Comparison of ENCODE assay signal across 15 cellular contexts in the genomic region with DNA sequence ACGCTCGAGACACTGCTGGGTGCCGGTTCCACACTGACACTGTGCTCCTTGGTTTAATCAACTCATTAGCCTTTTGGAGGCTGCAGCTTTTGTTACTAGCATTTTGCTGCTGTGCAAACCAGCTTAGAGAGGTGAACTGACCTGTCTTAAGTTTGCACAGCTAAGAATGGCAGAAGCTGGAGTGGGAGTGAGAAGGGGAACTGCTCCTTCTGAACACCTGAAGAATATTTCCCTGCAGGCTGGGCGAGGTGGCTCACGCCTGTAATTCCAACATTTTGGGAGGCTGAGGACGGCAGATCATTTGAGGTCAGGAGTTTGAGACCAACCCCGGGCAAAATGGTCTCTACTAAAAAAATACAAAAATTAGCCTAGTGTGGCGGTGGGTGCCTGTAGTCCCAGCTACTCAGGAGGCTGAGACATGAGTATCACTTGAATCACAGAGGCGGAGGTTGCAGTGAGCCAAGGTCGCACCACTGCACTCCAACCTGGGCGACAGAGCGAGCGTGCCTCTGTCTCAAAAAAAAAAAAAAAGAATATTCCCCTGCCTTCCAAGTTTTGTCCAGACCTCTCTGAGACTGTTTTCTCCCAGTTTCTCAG. TPM values are rescaled to one million over a fixed set of nuclear protein-coding genes. Genes with fewer than 3 reads are reported as not detected.
DNase-seq lines count a peak whose midpoint lies in the region; ATAC-seq, FAIRE-seq and TF ChIP-seq lines count a peak whose summit lies in the region.
"Had no signal": no experiment of that assay in that cellular context is flagged by ENCODE, and none has a peak within 500 bp of the region (broad histone marks: within the 10 kb centered on the region; RNA-seq: fewer than 3 reads in every experiment).

No MANE protein-coding gene starts in this region.

- no peak for TF ChIP-seq POLR2A in lower leg skin (IDR thresholded peaks at IDR 0.05)

- no peak overlapping the region for H3K4me3 ChIP-seq in CD4-positive, alpha-beta memory T cell (ENCODE audit: low read length in 2 of 2)
- H3K4me3 ChIP-seq in skeletal muscle satellite cell (ENCODE audit: low read length) (no peak overlapping the region), lower leg skin (ENCODE audit: low read depth, poor library complexity, severe bottlenecking) (no peak overlapping the region)
- H3K4me3 ChIP-seq: cardiac muscle cell had no signal

- WGBS in lower leg skin, 2 donors = 77 to 79% methylated on average over 13 of the region's 13 CpGs

- no peak overlapping the region for H3K27ac ChIP-seq in CD4-positive, alpha-beta memory T cell (ENCODE audit: low read depth, low read length)
- H3K27ac ChIP-seq: cardiac muscle cell, VCaP had no signal

- H3K4me1 ChIP-seq in CD4-positive, alpha-beta memory T cell (ENCODE audit: insufficient read depth, low read length) = peaks cover 30% of the 10 kb centered on the region
- peaks cover 15% of the 10 kb centered on the region for H3K4me1 ChIP-seq in skeletal muscle satellite cell (ENCODE audit: control insufficient read depth, insufficient read depth, low read length)

- no peak overlapping the region for H3K4me2 ChIP-seq in skeletal muscle satellite cell (ENCODE audit: low read length)

- peaks cover 3 to 12% of the 10 kb centered on the region in 2 donors for H3K36me3 Mint-ChIP-seq in CD4-positive, alpha-beta memory T cell
- peaks cover 4% of the 10 kb centered on the region for H3K36me3 Mint-ChIP-seq in endothelial cell (ENCODE audit: low read depth, unreplicated experiment)

- intact Hi-C loops in CD4-positive, alpha-beta memory T cell (cut with micrococcal nuclease) = no loop called here
- intact Hi-C loops in lower leg skin (cut with DNase I; ENCODE audit: low total_unique reads) = loop anchor here (10.0 kb wide), 1 partner anchor 149 kb away; no protein-coding TSS in a partner anchor

- TF ChIP-seq CTCF in endothelial cell (IDR thresholded peaks at IDR 0.05; ENCODE audit: unreplicated experiment) (no peak), lower leg skin (IDR thresholded peaks at IDR 0.05) (no peak)

- no peak for ATAC-seq in GM21528 (IDR thresholded peaks at IDR 0.05; ENCODE audit: low FRiP score, unreplicated experiment)
- ATAC-seq in HG03159 (IDR thresholded peaks at IDR 0.05; ENCODE audit: unreplicated experiment) = no peak
- ATAC-seq: SK-N-SH treated with all-trans-retinoic acid at 6 μM for 48 hours had no signal

- CTCF ChIA-PET in CD4-positive, alpha-beta memory T cell (lab: Charles Lee; ENCODE audit: partially characterized antibody) = interaction anchor here (0.6 kb wide), 1 partner anchor 394 kb away, joined by 3 read pairs; no protein-coding TSS in a partner anchor

- DNase-seq in CD4-positive, alpha-beta memory T cell = no peak
- DNase-seq in HT-29 (ENCODE audit: low spot score) = peak; percentile 40
- DNase-seq in endothelial cell (ENCODE audit: low spot score) = no peak
- DNase-seq in GM19239 (ENCODE audit: insufficient read length, low spot score) = no peak
- DNase-seq in lower leg skin (ENCODE audit: low spot score in 2 of 2) = no peak
- DNase-seq: Karpas-422, midbrain, NCI-H2029 treated with DMSO at 0.1 percent for 48 hours had no signal

- POLR2A ChIA-PET in CD4-positive, alpha-beta memory T cell (lab: Charles Lee; ENCODE audit: partially characterized antibody) = no interaction called here

- peaks cover 3% of the 10 kb centered on the region for H3K36me3 ChIP-seq in CD4-positive, alpha-beta memory T cell (ENCODE audit: insufficient read depth, low read length)
- peaks cover 25% of the 10 kb centered on the region for H3K36me3 ChIP-seq in skeletal muscle satellite cell (ENCODE audit: insufficient read depth, low read length)
- H3K36me3 ChIP-seq: cardiac muscle cell had no signal

- H3K27me3 ChIP-seq in CD4-positive, alpha-beta memory T cell (ENCODE audit: insufficient read depth, low read length) = no peaks in the 10 kb centered on the region
- no peaks in the 10 kb centered on the region for H3K27me3 ChIP-seq in skeletal muscle satellite cell (ENCODE audit: control insufficient read depth, insufficient read depth, low read length)
- H3K27me3 ChIP-seq: cardiac muscle cell had no signal

- peak overlapping the region in 5 of 7 donors; percentile 36 to 78 (median 74) for H3K27ac Mint-ChIP-seq in CD4-positive, alpha-beta memory T cell
- peak overlapping the region; percentile 72 for H3K27ac Mint-ChIP-seq in endothelial cell (ENCODE audit: unreplicated experiment)
- H3K27ac Mint-ChIP-seq: stimulated activated naive CD8-positive, alpha-beta T cell treated with anti-CD3 and anti-CD28 coated beads, Interleukin-15, Interleukin-2, amounts not matched to agents 100 ng/mL and 50 ng/mL, for 24 hours had no signal

- no peaks in the 10 kb centered on the region for H3K9me3 ChIP-seq in CD4-positive, alpha-beta memory T cell (ENCODE audit: control insufficient read depth in 1 of 2, low read length in 2 of 2)
- H3K9me3 ChIP-seq in skeletal muscle satellite cell (replicated peaks; ENCODE audit: low read length) = no peaks in the 10 kb centered on the region

- peaks cover 9 to 34% (median 25%) of the 10 kb centered on the region in 4 donors for H3K4me1 Mint-ChIP-seq in CD4-positive, alpha-beta memory T cell
- H3K4me1 Mint-ChIP-seq in endothelial cell (ENCODE audit: unreplicated experiment) = peaks cover 23% of the 10 kb centered on the region

- no peak for FAIRE-seq in GM19239 (lab: Jason Lieb, UNC)

- peak overlapping the region; percentile 93 for H3K9ac ChIP-seq in skeletal muscle satellite cell (ENCODE audit: low read depth, low read length)

- H3K4me3 Mint-ChIP-seq in CD4-positive, alpha-beta memory T cell = no peak overlapping the region
- H3K4me3 Mint-ChIP-seq in endothelial cell (ENCODE audit: unreplicated experiment) = no peak overlapping the region
- H3K4me3 Mint-ChIP-seq: stimulated activated naive CD8-positive, alpha-beta T cell treated with anti-CD3 and anti-CD28 coated beads, Interleukin-15, Interleukin-2, amounts not matched to agents 100 ng/mL and 50 ng/mL, for 24 hours had no signal

- H3K27me3 Mint-ChIP-seq in CD4-positive, alpha-beta memory T cell = no peaks in the 10 kb centered on the region
- no peaks in the 10 kb centered on the region for H3K27me3 Mint-ChIP-seq in endothelial cell (ENCODE audit: unreplicated experiment)
- H3K27me3 Mint-ChIP-seq: stimulated activated naive CD8-positive, alpha-beta T cell treated with anti-CD3 and anti-CD28 coated beads, Interleukin-15, Interleukin-2, amounts not matched to agents 100 ng/mL and 50 ng/mL, for 24 hours had no signal

- peaks cover 0 to 5% (median 0%) of the 10 kb centered on the region in 8 donors for H3K9me3 Mint-ChIP-seq in CD4-positive, alpha-beta memory T cell
- no peaks in the 10 kb centered on the region for H3K9me3 Mint-ChIP-seq in endothelial cell (ENCODE audit: unreplicated experiment)

RNA-seq across cellular contexts. Expression of a gene that starts 5.0 kb away (rescaled TPM):
- 10 to 100 TPM; 32.7 to 34.3 TPM for total RNA-seq in CD4-positive, alpha-beta memory T cell
- 10 to 100 TPM; 12.8 to 23.5 TPM for polyA plus RNA-seq in CD4-positive, alpha-beta memory T cell
- total RNA-seq in HT-29 (2014; rRNA removed; shearing (Covaris generic)) = 177 and 178 TPM in 2 replicates
- 28.1 TPM for total RNA-seq in endothelial cell (ENCODE audit: unreplicated experiment)
- 64.2 and 66.7 TPM in 2 replicates for total RNA-seq in skeletal muscle satellite cell (2012; rRNA removed)
- 100 to 1,000 TPM; 154 to 221 (median 195) TPM for total RNA-seq in lower leg skin

RNA-seq across cellular contexts. Expression of a gene that starts 42.1 kb away (rescaled TPM):
- total RNA-seq in CD4-positive, alpha-beta memory T cell = 10 to 100 TPM; 16.8 TPM
- 10 to 100 TPM; 14.7 to 25.1 TPM for polyA plus RNA-seq in CD4-positive, alpha-beta memory T cell
- total RNA-seq in HT-29 (2014; rRNA removed; shearing (Covaris generic)) = 98.1 and 98.6 TPM in 2 replicates
- 39.7 TPM for total RNA-seq in endothelial cell (ENCODE audit: unreplicated experiment)
- total RNA-seq in skeletal muscle satellite cell (2012; rRNA removed) = 22.8 and 32.3 TPM in 2 replicates
- total RNA-seq in lower leg skin = 10 to 100 TPM; 47.3 to 69.3 (median 59.6) TPM
